Comparison of ENCODE assay signal across 30 cellular contexts in the genomic region with DNA sequence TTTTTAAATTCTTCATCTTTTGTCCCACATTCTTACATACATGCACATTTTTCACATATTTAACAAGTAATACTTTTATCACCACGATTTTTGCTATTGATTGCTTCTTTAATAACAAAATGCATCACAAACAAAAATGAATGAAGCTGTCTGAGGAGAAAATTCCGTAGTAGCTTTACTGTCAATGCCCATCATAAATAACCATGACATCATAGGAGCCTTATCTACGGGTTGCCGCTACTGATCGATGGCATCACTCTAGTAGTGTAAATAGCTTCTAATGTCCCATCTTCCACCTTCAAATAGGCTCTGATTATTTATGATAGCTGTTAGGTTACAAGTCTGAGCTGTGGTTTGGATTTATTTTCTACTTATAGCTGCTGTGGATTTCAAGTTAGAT.
"Had no signal": no experiment of that assay in that cellular context is flagged by ENCODE, and none has a peak within 500 bp of the region (broad histone marks: within the 10 kb centered on the region; RNA-seq: fewer than 3 reads in every experiment).

No MANE protein-coding gene starts in this region.

- H3K27ac Mint-ChIP-seq: naive B cell; naive thymus-derived CD8-positive, alpha-beta T cell; natural killer cell treated with Interleukin-12 subunit alpha and Interleukin-12 subunit beta and Interleukin-15 and Interleukin-18, amount 100 ng/mL, for 72 hours; nephron progenitor cell; neural progenitor cell; stimulated activated memory B cell treated with anti-CD40 and anti-IgM and Interleukin-4, amounts not matched to agents 10 μg/mL and 1 μg/mL and 100 μg/mL, for 72 hours; stimulated activated naive CD8-positive, alpha-beta T cell treated with anti-CD3 and anti-CD28 coated beads, Interleukin-15, amount 100 ng/mL, for 72 hours; type B pancreatic cell had no signal

- H3K9me3 Mint-ChIP-seq: naive B cell; natural killer cell treated with Interleukin-12 subunit alpha and Interleukin-12 subunit beta and Interleukin-15 and Interleukin-18, amount 100 ng/mL, for 72 hours; nephron progenitor cell; neural progenitor cell; stimulated activated memory B cell treated with anti-CD40 and anti-IgM and Interleukin-4, amounts not matched to agents 10 μg/mL and 1 μg/mL and 100 μg/mL, for 72 hours; stimulated activated naive CD8-positive, alpha-beta T cell treated with anti-CD3 and anti-CD28 coated beads, Interleukin-15, amount 100 ng/mL, for 72 hours had no signal

- H3K9me3 ChIP-seq: pancreas, psoas muscle, spleen, suprapubic skin, testis, tibial artery, transverse colon, upper lobe of right lung, uterus had no signal

- H3K4me3 Mint-ChIP-seq: naive B cell; naive thymus-derived CD8-positive, alpha-beta T cell; natural killer cell treated with Interleukin-12 subunit alpha and Interleukin-12 subunit beta and Interleukin-15 and Interleukin-18, amount 100 ng/mL, for 72 hours; nephron progenitor cell; neural progenitor cell; stimulated activated memory B cell treated with anti-CD40 and anti-IgM and Interleukin-4, amounts not matched to agents 10 μg/mL and 1 μg/mL and 100 μg/mL, for 72 hours; stimulated activated naive CD8-positive, alpha-beta T cell treated with anti-CD3 and anti-CD28 coated beads, Interleukin-15, amount 100 ng/mL, for 72 hours; type B pancreatic cell had no signal

- H3K9ac ChIP-seq: neural progenitor cell had no signal

- H3K4me2 ChIP-seq: neural progenitor cell, smooth muscle cell had no signal

- DNase-seq: naive B cell; naive thymus-derived CD8-positive, alpha-beta T cell; nephron progenitor cell; occipital lobe; pancreas; psoas muscle; right cardiac atrium; spleen; stimulated activated CD4-positive, alpha-beta T cell treated with anti-CD3 and anti-CD28 coated beads, Interleukin-12 subunit alpha, Interleukin-12 subunit beta, amount 100 ng/mL, for 4 hours; stimulated activated CD4-positive, alpha-beta T cell treated with anti-CD3 and anti-CD28 coated beads, Interleukin-1b, Interleukin-23, amount 100 ng/mL, for 48 hours; stimulated activated CD4-positive, alpha-beta T cell treated with anti-CD3 and anti-CD28 coated beads, Interleukin-4, amount 100 ng/mL, for 1 hour; stimulated activated CD4-positive, alpha-beta T cell treated with anti-CD3 and anti-CD28 coated beads, Interleukin-4, amount 100 ng/mL, for 4 hours; stimulated activated CD8-positive, alpha-beta memory T cell treated with anti-CD3 and anti-CD28 coated beads, Interleukin-4, amount 100 ng/mL, for 48 hours; stimulated activated naive CD4-positive, alpha-beta T cell; stimulated activated naive CD8-positive, alpha-beta T cell treated with anti-CD3 and anti-CD28 coated beads, Interleukin-15, amount 100 ng/mL, for 72 hours; stimulated activated naive CD8-positive, alpha-beta T cell treated with anti-CD3 and anti-CD28 coated beads, Interleukin-15, Interleukin-2, amounts not matched to agents 100 U/mL and 50 U/mL, for 24 hours; substantia nigra; testis; tibial artery; transverse colon; upper lobe of right lung; uterus had no signal

- H3K4me1 ChIP-seq: psoas muscle, spleen, suprapubic skin, testis, tibial artery, uterus had no signal

- H3K27me3 ChIP-seq: neural progenitor cell, pancreas, spleen, suprapubic skin, testis, tibial artery, transverse colon, upper lobe of right lung had no signal

- H3K27ac ChIP-seq: neural progenitor cell, pancreas, psoas muscle, skin epidermis, spleen, suprapubic skin, testis, tibial artery, transverse colon, upper lobe of right lung, uterus had no signal

- H3K27me3 Mint-ChIP-seq: naive B cell; natural killer cell treated with Interleukin-12 subunit alpha and Interleukin-12 subunit beta and Interleukin-15 and Interleukin-18, amount 100 ng/mL, for 72 hours; stimulated activated memory B cell treated with anti-CD40 and anti-IgM and Interleukin-4, amounts not matched to agents 10 μg/mL and 1 μg/mL and 100 μg/mL, for 72 hours; stimulated activated naive CD8-positive, alpha-beta T cell treated with anti-CD3 and anti-CD28 coated beads, Interleukin-15, amount 100 ng/mL, for 72 hours; type B pancreatic cell had no signal

- ATAC-seq: naive thymus-derived CD8-positive, alpha-beta T cell; natural killer cell treated with Interleukin-12 subunit alpha and Interleukin-12 subunit beta and Interleukin-15 and Interleukin-18, amount 100 ng/mL, for 72 hours; pancreas; psoas muscle; right cardiac atrium; sciatic nerve; stimulated activated memory B cell treated with anti-CD40 and anti-IgM and Interleukin-4, amounts not matched to agents 10 μg/mL and 1 μg/mL and 100 μg/mL, for 72 hours; stimulated activated naive CD8-positive, alpha-beta T cell treated with anti-CD3 and anti-CD28 coated beads, Interleukin-15, amount 100 ng/mL, for 72 hours; stimulated activated naive CD8-positive, alpha-beta T cell treated with anti-CD3 and anti-CD28 coated beads, Interleukin-15, Interleukin-2, amounts not matched to agents 100 U/mL and 50 U/mL, for 24 hours; upper lobe of right lung had no signal

- H3K4me1 Mint-ChIP-seq: naive B cell; naive thymus-derived CD8-positive, alpha-beta T cell; stimulated activated memory B cell treated with anti-CD40 and anti-IgM and Interleukin-4, amounts not matched to agents 10 μg/mL and 1 μg/mL and 100 μg/mL, for 72 hours; stimulated activated naive CD8-positive, alpha-beta T cell treated with anti-CD3 and anti-CD28 coated beads, Interleukin-15, amount 100 ng/mL, for 72 hours had no signal

- H3K4me3 ChIP-seq: neural progenitor cell, pancreas, psoas muscle, skin epidermis, smooth muscle cell, spleen, suprapubic skin, testis, tibial artery, transverse colon, upper lobe of right lung, uterus had no signal

- H3K36me3 ChIP-seq: neural progenitor cell, pancreas, spleen, suprapubic skin, tibial artery, transverse colon, upper lobe of right lung, uterus had no signal

- H3K36me3 Mint-ChIP-seq: naive B cell; naive thymus-derived CD8-positive, alpha-beta T cell; natural killer cell treated with Interleukin-12 subunit alpha and Interleukin-12 subunit beta and Interleukin-15 and Interleukin-18, amount 100 ng/mL, for 72 hours; stimulated activated memory B cell treated with anti-CD40 and anti-IgM and Interleukin-4, amounts not matched to agents 10 μg/mL and 1 μg/mL and 100 μg/mL, for 72 hours; type B pancreatic cell had no signal

- H2AFZ ChIP-seq: neural progenitor cell had no signal
